ENCODE assay signal across 1 cellular context in the genomic region with DNA sequence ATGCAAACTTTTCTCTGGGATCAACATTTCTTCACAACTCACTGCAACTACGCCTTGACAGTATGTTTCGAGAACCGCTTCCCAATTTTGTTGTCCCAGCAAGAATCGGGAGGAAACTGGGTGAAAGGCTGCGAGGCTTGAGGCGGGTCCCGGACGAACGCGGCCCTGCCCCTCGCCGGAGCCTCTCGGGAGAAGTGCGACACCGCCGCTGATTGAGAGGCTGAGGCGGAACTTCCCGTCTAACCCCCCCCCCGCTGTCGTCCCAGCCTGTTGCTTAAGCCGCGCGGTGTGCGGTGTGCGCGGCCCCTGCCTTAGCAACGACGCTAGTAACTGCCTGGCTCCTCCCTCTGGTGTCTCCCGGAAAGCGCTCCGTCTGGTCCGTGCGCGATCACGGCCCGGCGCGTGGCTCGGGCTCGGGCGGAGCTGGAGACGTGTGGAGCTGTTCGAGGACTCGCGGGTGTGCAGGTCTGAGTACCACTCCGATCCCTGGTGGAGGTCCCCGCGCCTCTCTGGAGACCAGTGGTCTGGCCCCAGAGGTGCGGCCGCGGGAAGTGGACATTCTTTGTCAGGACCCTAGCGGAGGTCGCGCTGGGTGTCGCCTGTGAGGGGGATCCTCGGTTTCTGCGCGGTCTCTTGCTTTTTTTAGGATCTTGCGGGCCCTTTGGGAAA.
A peak's percentile ranks its signal among the peaks of the same experiment; 100 is the strongest.
TF ChIP-seq lines count a peak whose summit lies in the region.

A gene with protein sequence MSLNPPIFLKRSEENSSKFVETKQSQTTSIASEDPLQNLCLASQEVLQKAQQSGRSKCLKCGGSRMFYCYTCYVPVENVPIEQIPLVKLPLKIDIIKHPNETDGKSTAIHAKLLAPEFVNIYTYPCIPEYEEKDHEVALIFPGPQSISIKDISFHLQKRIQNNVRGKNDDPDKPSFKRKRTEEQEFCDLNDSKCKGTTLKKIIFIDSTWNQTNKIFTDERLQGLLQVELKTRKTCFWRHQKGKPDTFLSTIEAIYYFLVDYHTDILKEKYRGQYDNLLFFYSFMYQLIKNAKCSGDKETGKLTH (plus strand): TSS at position 391 of the 669 bp plus-strand sequence. CDS start 4,120 bp downstream, outside the sequence.
A gene with protein sequence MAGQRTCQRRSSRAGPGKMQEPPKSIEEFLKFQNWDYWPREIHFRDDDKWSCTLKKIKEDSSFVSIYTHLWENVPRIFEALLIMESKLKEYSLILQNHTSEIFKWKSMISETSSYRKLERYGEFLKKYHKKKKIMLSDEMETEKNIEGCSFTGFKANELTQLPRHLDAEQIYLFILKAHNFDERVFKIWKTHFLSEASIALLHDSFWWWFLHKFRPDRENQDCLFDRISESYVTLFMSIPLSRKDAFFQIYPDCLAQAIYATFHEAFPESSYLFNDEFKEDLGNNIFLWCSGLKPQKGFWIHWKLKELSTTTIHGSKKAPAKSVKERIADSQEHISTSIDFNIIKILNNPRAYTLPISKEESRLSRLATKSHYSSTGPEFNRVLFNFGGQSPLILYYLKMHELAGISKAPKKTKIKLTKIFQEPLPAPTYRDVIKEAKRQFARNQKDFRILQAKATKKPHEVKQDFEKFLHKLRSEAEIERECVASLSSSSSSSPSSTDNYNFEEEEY (minus strand): TSS at position 161 of the 669 bp plus-strand sequence. CDS start 5,647 bp downstream, outside the sequence.

TF ChIP-seq in WTC11, 78 proteins besides CTCF, POLR2A, EP300 and RAD21 (continued from another document and continues in another):
- TF ChIP-seq, protein P1, sequence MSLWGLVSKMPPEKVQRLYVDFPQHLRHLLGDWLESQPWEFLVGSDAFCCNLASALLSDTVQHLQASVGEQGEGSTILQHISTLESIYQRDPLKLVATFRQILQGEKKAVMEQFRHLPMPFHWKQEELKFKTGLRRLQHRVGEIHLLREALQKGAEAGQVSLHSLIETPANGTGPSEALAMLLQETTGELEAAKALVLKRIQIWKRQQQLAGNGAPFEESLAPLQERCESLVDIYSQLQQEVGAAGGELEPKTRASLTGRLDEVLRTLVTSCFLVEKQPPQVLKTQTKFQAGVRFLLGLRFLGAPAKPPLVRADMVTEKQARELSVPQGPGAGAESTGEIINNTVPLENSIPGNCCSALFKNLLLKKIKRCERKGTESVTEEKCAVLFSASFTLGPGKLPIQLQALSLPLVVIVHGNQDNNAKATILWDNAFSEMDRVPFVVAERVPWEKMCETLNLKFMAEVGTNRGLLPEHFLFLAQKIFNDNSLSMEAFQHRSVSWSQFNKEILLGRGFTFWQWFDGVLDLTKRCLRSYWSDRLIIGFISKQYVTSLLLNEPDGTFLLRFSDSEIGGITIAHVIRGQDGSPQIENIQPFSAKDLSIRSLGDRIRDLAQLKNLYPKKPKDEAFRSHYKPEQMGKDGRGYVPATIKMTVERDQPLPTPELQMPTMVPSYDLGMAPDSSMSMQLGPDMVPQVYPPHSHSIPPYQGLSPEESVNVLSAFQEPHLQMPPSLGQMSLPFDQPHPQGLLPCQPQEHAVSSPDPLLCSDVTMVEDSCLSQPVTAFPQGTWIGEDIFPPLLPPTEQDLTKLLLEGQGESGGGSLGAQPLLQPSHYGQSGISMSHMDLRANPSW (CRISPR knock-in tag; conservative IDR thresholded peaks at IDR 0.05; ENCODE audit: low read depth) = no peak
- TF ChIP-seq, protein P2, sequence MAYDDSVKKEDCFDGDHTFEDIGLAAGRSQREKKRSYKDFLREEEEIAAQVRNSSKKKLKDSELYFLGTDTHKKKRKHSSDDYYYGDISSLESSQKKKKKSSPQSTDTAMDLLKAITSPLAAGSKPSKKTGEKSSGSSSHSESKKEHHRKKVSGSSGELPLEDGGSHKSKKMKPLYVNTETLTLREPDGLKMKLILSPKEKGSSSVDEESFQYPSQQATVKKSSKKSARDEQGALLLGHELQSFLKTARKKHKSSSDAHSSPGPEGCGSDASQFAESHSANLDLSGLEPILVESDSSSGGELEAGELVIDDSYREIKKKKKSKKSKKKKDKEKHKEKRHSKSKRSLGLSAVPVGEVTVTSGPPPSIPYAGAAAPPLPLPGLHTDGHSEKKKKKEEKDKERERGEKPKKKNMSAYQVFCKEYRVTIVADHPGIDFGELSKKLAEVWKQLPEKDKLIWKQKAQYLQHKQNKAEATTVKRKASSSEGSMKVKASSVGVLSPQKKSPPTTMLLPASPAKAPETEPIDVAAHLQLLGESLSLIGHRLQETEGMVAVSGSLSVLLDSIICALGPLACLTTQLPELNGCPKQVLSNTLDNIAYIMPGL (CRISPR knock-in tag; IDR thresholded peaks at IDR 0.05) = peak; percentile 97
- no peak for TF ChIP-seq ZNF263 (CRISPR knock-in tag; IDR thresholded peaks at IDR 0.05; ENCODE audit: low read depth)
- TF ChIP-seq, protein P3, sequence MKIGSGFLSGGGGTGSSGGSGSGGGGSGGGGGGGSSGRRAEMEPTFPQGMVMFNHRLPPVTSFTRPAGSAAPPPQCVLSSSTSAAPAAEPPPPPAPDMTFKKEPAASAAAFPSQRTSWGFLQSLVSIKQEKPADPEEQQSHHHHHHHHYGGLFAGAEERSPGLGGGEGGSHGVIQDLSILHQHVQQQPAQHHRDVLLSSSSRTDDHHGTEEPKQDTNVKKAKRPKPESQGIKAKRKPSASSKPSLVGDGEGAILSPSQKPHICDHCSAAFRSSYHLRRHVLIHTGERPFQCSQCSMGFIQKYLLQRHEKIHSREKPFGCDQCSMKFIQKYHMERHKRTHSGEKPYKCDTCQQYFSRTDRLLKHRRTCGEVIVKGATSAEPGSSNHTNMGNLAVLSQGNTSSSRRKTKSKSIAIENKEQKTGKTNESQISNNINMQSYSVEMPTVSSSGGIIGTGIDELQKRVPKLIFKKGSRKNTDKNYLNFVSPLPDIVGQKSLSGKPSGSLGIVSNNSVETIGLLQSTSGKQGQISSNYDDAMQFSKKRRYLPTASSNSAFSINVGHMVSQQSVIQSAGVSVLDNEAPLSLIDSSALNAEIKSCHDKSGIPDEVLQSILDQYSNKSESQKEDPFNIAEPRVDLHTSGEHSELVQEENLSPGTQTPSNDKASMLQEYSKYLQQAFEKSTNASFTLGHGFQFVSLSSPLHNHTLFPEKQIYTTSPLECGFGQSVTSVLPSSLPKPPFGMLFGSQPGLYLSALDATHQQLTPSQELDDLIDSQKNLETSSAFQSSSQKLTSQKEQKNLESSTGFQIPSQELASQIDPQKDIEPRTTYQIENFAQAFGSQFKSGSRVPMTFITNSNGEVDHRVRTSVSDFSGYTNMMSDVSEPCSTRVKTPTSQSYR (CRISPR knock-in tag; IDR thresholded peaks at IDR 0.05) = peak; percentile 87
- no peak for TF ChIP-seq NFYB (CRISPR knock-in tag; conservative IDR thresholded peaks at IDR 0.05; ENCODE audit: low read depth)
- TF ChIP-seq FOXJ3 (CRISPR knock-in tag; IDR thresholded peaks at IDR 0.05; ENCODE audit: borderline replicate concordance) = no peak
- peak; percentile 93 for TF ChIP-seq TEAD1 (CRISPR knock-in tag; IDR thresholded peaks at IDR 0.05)
- TF ChIP-seq, protein P4, sequence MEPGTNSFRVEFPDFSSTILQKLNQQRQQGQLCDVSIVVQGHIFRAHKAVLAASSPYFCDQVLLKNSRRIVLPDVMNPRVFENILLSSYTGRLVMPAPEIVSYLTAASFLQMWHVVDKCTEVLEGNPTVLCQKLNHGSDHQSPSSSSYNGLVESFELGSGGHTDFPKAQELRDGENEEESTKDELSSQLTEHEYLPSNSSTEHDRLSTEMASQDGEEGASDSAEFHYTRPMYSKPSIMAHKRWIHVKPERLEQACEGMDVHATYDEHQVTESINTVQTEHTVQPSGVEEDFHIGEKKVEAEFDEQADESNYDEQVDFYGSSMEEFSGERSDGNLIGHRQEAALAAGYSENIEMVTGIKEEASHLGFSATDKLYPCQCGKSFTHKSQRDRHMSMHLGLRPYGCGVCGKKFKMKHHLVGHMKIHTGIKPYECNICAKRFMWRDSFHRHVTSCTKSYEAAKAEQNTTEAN (CRISPR knock-in tag; IDR thresholded peaks at IDR 0.05) = 0 out of 2 replicates have a peak, but pooled peaks have one; percentile 67
- TF ChIP-seq, protein P5, sequence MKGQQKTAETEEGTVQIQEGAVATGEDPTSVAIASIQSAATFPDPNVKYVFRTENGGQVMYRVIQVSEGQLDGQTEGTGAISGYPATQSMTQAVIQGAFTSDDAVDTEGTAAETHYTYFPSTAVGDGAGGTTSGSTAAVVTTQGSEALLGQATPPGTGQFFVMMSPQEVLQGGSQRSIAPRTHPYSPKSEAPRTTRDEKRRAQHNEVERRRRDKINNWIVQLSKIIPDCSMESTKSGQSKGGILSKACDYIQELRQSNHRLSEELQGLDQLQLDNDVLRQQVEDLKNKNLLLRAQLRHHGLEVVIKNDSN (CRISPR knock-in tag; IDR thresholded peaks at IDR 0.05) = peak; percentile 63; the same call in 1 of the 2 replicates
- TF ChIP-seq, protein P6, sequence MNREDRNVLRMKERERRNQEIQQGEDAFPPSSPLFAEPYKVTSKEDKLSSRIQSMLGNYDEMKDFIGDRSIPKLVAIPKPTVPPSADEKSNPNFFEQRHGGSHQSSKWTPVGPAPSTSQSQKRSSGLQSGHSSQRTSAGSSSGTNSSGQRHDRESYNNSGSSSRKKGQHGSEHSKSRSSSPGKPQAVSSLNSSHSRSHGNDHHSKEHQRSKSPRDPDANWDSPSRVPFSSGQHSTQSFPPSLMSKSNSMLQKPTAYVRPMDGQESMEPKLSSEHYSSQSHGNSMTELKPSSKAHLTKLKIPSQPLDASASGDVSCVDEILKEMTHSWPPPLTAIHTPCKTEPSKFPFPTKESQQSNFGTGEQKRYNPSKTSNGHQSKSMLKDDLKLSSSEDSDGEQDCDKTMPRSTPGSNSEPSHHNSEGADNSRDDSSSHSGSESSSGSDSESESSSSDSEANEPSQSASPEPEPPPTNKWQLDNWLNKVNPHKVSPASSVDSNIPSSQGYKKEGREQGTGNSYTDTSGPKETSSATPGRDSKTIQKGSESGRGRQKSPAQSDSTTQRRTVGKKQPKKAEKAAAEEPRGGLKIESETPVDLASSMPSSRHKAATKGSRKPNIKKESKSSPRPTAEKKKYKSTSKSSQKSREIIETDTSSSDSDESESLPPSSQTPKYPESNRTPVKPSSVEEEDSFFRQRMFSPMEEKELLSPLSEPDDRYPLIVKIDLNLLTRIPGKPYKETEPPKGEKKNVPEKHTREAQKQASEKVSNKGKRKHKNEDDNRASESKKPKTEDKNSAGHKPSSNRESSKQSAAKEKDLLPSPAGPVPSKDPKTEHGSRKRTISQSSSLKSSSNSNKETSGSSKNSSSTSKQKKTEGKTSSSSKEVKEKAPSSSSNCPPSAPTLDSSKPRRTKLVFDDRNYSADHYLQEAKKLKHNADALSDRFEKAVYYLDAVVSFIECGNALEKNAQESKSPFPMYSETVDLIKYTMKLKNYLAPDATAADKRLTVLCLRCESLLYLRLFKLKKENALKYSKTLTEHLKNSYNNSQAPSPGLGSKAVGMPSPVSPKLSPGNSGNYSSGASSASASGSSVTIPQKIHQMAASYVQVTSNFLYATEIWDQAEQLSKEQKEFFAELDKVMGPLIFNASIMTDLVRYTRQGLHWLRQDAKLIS (CRISPR knock-in tag; IDR thresholded peaks at IDR 0.05; ENCODE audit: borderline replicate concordance) = no peak
- TF ChIP-seq ZNF219 (CRISPR knock-in tag; IDR thresholded peaks at IDR 0.05; ENCODE audit: borderline replicate concordance) = 0 out of 2 replicates have a peak, but pooled peaks have one; percentile 59
- no peak for TF ChIP-seq NR3C1 (CRISPR knock-in tag; conservative IDR thresholded peaks at IDR 0.05; ENCODE audit: low read depth)
- TF ChIP-seq, protein P7, sequence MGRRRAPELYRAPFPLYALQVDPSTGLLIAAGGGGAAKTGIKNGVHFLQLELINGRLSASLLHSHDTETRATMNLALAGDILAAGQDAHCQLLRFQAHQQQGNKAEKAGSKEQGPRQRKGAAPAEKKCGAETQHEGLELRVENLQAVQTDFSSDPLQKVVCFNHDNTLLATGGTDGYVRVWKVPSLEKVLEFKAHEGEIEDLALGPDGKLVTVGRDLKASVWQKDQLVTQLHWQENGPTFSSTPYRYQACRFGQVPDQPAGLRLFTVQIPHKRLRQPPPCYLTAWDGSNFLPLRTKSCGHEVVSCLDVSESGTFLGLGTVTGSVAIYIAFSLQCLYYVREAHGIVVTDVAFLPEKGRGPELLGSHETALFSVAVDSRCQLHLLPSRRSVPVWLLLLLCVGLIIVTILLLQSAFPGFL (CRISPR knock-in tag; IDR thresholded peaks at IDR 0.05; ENCODE audit: borderline replicate concordance) = no peak
- no peak for TF ChIP-seq IRF2 (CRISPR knock-in tag; IDR thresholded peaks at IDR 0.05; ENCODE audit: borderline replicate concordance, low read depth)
- no peak for TF ChIP-seq ELF4 (CRISPR knock-in tag; IDR thresholded peaks at IDR 0.05; ENCODE audit: low read depth)
- no peak for TF ChIP-seq OVOL2 (CRISPR knock-in tag; IDR thresholded peaks at IDR 0.05; ENCODE audit: borderline replicate concordance)
- TF ChIP-seq ZNF416 (CRISPR knock-in tag; IDR thresholded peaks at IDR 0.05) = no peak
- TF ChIP-seq JUN (CRISPR knock-in tag; IDR thresholded peaks at IDR 0.05) = 0 out of 2 replicates have a peak, but pooled peaks have one; percentile 50
- no peak for TF ChIP-seq ATF1 (CRISPR knock-in tag; IDR thresholded peaks at IDR 0.05)
- TF ChIP-seq, protein P8, sequence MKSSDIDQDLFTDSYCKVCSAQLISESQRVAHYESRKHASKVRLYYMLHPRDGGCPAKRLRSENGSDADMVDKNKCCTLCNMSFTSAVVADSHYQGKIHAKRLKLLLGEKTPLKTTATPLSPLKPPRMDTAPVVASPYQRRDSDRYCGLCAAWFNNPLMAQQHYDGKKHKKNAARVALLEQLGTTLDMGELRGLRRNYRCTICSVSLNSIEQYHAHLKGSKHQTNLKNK (CRISPR knock-in tag; IDR thresholded peaks at IDR 0.05) = no peak
- TF ChIP-seq, protein P9, sequence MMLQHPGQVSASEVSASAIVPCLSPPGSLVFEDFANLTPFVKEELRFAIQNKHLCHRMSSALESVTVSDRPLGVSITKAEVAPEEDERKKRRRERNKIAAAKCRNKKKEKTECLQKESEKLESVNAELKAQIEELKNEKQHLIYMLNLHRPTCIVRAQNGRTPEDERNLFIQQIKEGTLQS (CRISPR knock-in tag; conservative IDR thresholded peaks at IDR 0.05) = no peak
- TF ChIP-seq, protein P10, sequence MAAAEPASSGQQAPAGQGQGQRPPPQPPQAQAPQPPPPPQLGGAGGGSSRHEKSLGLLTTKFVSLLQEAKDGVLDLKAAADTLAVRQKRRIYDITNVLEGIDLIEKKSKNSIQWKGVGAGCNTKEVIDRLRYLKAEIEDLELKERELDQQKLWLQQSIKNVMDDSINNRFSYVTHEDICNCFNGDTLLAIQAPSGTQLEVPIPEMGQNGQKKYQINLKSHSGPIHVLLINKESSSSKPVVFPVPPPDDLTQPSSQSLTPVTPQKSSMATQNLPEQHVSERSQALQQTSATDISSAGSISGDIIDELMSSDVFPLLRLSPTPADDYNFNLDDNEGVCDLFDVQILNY (CRISPR knock-in tag; IDR thresholded peaks at IDR 0.05) = peak; percentile 84; the same call in 1 of the 2 replicates
- TF ChIP-seq, protein P11, sequence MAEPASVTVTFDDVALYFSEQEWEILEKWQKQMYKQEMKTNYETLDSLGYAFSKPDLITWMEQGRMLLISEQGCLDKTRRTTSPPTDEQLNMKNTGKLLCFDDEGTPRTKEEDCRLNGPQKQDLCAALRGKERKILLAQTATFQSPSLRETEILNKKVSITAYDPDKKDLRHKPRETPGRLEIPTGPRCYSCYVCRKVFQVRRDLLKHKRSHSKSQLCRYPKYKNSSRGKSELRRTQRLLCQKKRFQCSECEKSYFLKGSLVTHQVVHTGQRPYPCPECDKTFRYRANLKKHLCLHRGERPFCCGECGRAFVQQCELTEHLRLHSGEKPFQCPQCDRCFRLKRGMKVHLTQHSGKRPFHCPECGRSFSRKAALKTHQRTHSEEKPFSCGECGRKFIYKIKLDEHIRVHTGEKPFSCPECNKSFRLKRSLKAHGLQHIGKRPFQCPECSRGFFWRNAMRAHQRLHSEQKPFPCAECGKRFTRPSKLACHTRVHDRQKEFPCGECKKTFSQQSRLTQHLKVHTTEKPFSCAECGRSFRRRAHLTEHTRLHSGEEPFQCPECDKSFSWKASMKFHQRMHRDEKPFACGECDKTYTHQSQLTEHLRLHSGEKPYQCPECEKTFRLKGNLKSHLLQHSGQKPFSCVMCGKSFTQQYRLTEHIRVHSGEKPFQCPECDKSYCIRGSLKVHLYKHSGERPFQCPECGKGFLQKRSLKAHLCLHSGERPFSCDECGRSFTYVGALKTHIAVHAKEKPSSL (CRISPR knock-in tag; conservative IDR thresholded peaks at IDR 0.05) = no peak
- TF ChIP-seq ZNF138 (CRISPR knock-in tag; conservative IDR thresholded peaks at IDR 0.05) = no peak
